In the genomic region with DNA sequence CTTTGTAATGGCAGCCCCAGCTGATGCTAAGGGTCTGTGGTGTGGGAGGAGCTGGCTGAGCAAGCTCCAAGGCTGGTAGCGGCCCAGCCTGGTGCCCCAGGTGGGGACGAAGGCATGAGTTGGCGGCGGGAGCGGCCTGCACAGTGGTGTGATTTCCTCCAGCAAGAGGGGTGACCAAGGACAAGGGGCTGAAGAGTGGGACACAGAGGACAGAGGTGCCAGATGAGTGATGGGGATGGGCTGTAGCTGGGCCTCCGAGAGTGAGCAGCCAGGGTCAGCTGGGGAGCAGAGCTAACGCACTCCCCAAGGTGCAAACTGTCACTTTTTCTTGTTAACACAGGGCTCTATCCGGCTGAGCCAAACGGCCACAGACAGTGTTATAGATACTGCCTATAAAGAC, we compare ENCODE assay signal across 29 cellular contexts.
"Had no signal": no experiment of that assay in that cellular context is flagged by ENCODE, and none has a peak within 500 bp of the region (broad histone marks: within the 10 kb centered on the region; RNA-seq: fewer than 3 reads in every experiment).

No MANE protein-coding gene starts in this region.

- H3K36me3 Mint-ChIP-seq: activated naive CD8-positive, alpha-beta T cell had no signal

- H3K27me3 Mint-ChIP-seq: activated CD4-positive, alpha-beta memory T cell treated with anti-CD3 and anti-CD28 coated beads, Interleukin-2, amount 10 ng/mL, durations not matched to agents 7 days and 5 days; activated CD4-positive, alpha-beta T cell treated with anti-CD3 and anti-CD28 coated beads, Interleukin-2, amount 10 ng/mL, durations not matched to agents 7 days and 5 days; activated naive CD8-positive, alpha-beta T cell had no signal

- H3K27ac ChIP-seq: body of pancreas, esophagus squamous epithelium, gastroesophageal sphincter had no signal

- DNase-seq: activated CD4-positive, alpha-beta memory T cell treated with anti-CD3 and anti-CD28 coated beads, Interleukin-2, amount 10 ng/mL, durations not matched to agents 7 days and 5 days; activated CD4-positive, alpha-beta T cell treated with anti-CD3 and anti-CD28 coated beads for 1 hour; activated CD4-positive, alpha-beta T cell treated with anti-CD3 and anti-CD28 coated beads for 4 hours; activated CD4-positive, alpha-beta T cell treated with anti-CD3 and anti-CD28 coated beads, Interleukin-2, amount 10 ng/mL, durations not matched to agents 7 days and 5 days; activated CD4-positive, alpha-beta T cell treated with anti-CD3 and anti-CD28 coated beads, Interleukin-2, amount 50 U/mL, for 4 hours; activated CD8-positive, alpha-beta memory T cell treated with anti-CD3 and anti-CD28 coated beads, Interleukin-2, amount 50 U/mL, for 48 hours; activated gamma-delta T cell treated with Interleukin-2 at 50 U/mL for 16 hours; activated naive CD4-positive, alpha-beta T cell treated with anti-CD3 and anti-CD28 coated beads, Interleukin-2, amount 50 U/mL, for 16 hours; activated naive CD4-positive, alpha-beta T cell treated with Interleukin-2 at 50 U/mL for 16 hours; activated T-cell treated with anti-CD3 and anti-CD28 coated beads for 4 hours; activated T-cell treated with anti-CD3 and anti-CD28 coated beads, Interleukin-2, amount 50 U/mL, for 24 hours; activated T-cell treated with anti-CD3 and anti-CD28 coated beads, Interleukin-2, amount 50 U/mL, for 72 hours; amniotic stem cell; anterior cingulate cortex; body of pancreas; caudate nucleus; cortex of kidney; dermis blood vessel endothelial cell; effector CD4-positive, alpha-beta T cell; erythroblast; esophagus squamous epithelium; foreskin melanocyte; T-helper 1 cell; T-helper 17 cell; T1000 had no signal

- H3K27ac Mint-ChIP-seq: activated CD4-positive, alpha-beta memory T cell treated with anti-CD3 and anti-CD28 coated beads, Interleukin-2, amount 10 ng/mL, durations not matched to agents 7 days and 5 days; activated CD4-positive, alpha-beta T cell treated with anti-CD3 and anti-CD28 coated beads, Interleukin-2, amount 10 ng/mL, durations not matched to agents 7 days and 5 days; activated naive CD8-positive, alpha-beta T cell; activated T-cell treated with anti-CD3 and anti-CD28 coated beads, Interleukin-2, amount 50 U/mL, for 24 hours; activated T-cell treated with anti-CD3 and anti-CD28 coated beads, Interleukin-2, amount 50 U/mL, for 72 hours; effector memory CD8-positive, alpha-beta T cell; T-helper 17 cell; T-helper 2 cell treated with Interferon-gamma antibody and Interleukin-4, amounts not matched to agents 5 μg/mL and 100 μg/mL, for 36 hours had no signal

- H3K4me3 Mint-ChIP-seq: activated CD4-positive, alpha-beta memory T cell treated with anti-CD3 and anti-CD28 coated beads, Interleukin-2, amount 10 ng/mL, durations not matched to agents 7 days and 5 days; activated CD4-positive, alpha-beta T cell treated with anti-CD3 and anti-CD28 coated beads, Interleukin-2, amount 10 ng/mL, durations not matched to agents 7 days and 5 days; activated naive CD8-positive, alpha-beta T cell; activated T-cell treated with anti-CD3 and anti-CD28 coated beads, Interleukin-2, amount 50 U/mL, for 24 hours; activated T-cell treated with anti-CD3 and anti-CD28 coated beads, Interleukin-2, amount 50 U/mL, for 72 hours; effector memory CD8-positive, alpha-beta T cell; T-helper 17 cell; T-helper 2 cell treated with Interferon-gamma antibody and Interleukin-4, amounts not matched to agents 5 μg/mL and 100 μg/mL, for 36 hours had no signal

- H3K9me3 Mint-ChIP-seq: activated CD4-positive, alpha-beta memory T cell treated with anti-CD3 and anti-CD28 coated beads, Interleukin-2, amount 10 ng/mL, durations not matched to agents 7 days and 5 days; activated CD4-positive, alpha-beta T cell treated with anti-CD3 and anti-CD28 coated beads, Interleukin-2, amount 10 ng/mL, durations not matched to agents 7 days and 5 days; activated T-cell treated with anti-CD3 and anti-CD28 coated beads, Interleukin-2, amount 50 U/mL, for 24 hours; activated T-cell treated with anti-CD3 and anti-CD28 coated beads, Interleukin-2, amount 50 U/mL, for 72 hours; effector memory CD8-positive, alpha-beta T cell; T-helper 2 cell treated with Interferon-gamma antibody and Interleukin-4, amounts not matched to agents 5 μg/mL and 100 μg/mL, for 36 hours had no signal

- H3K4me1 Mint-ChIP-seq: activated CD4-positive, alpha-beta memory T cell treated with anti-CD3 and anti-CD28 coated beads, Interleukin-2, amount 10 ng/mL, durations not matched to agents 7 days and 5 days; activated CD4-positive, alpha-beta T cell treated with anti-CD3 and anti-CD28 coated beads, Interleukin-2, amount 10 ng/mL, durations not matched to agents 7 days and 5 days; T-helper 17 cell had no signal

- ATAC-seq: activated T-cell treated with anti-CD3 and anti-CD28 coated beads, Interleukin-2, amount 50 U/mL, for 72 hours; body of pancreas; effector memory CD8-positive, alpha-beta T cell; gastroesophageal sphincter; T-helper 17 cell had no signal
